Comparison of ENCODE assay signal across 9 cellular contexts in genomic region chr5:154214236-154215106, GRCh38. TPM values are rescaled to one million over a fixed set of nuclear protein-coding genes. Genes with fewer than 3 reads are reported as not detected.
A peak's percentile ranks its signal among the peaks of the same experiment; 100 is the strongest.
DNase-seq lines count a peak whose midpoint lies in the region; ATAC-seq and TF ChIP-seq lines count a peak whose summit lies in the region.
"Had no signal": no experiment of that assay in that cellular context is flagged by ENCODE, and none has a peak within 500 bp of the region (broad histone marks: within the 10 kb centered on the region; RNA-seq: fewer than 3 reads in every experiment).

No MANE protein-coding gene starts in this region.

- H4K20me1 ChIP-seq in OCI-LY3 (ENCODE audit: insufficient read depth, low read length) = no peaks in the 10 kb centered on the region

- H3K27ac ChIP-seq in OCI-LY3 (ENCODE audit: low read length) = peak overlapping the region; percentile 44
- peak overlapping the region in 2 of 4 donors; percentile 39 to 68 for H3K27ac ChIP-seq in gastroesophageal sphincter
- H3K27ac ChIP-seq: KMS-11 had no signal

- no peaks in the 10 kb centered on the region for H3K9me3 ChIP-seq in OCI-LY3 (ENCODE audit: insufficient read depth, low read length)
- H3K9me3 ChIP-seq in gastroesophageal sphincter = no peaks in the 10 kb centered on the region

- H3K36me3 ChIP-seq in OCI-LY3 (replicated peaks; ENCODE audit: low read depth, low read length) (no peaks in the 10 kb centered on the region), gastroesophageal sphincter (peaks cover 0 to under 1% of the 10 kb centered on the region in 2 donors)

- 0 out of 2 replicates have a peak overlapping the region, but pooled peaks have one; percentile 8 for H3K9ac ChIP-seq in OCI-LY3 (ENCODE audit: low read length)
- H3K9ac ChIP-seq: KMS-11 had no signal

- no peak for TF ChIP-seq POLR2A in gastroesophageal sphincter (IDR thresholded peaks at IDR 0.05)

- H2AFZ ChIP-seq in OCI-LY3 (ENCODE audit: low read depth, low read length) = no peak overlapping the region

- peak; percentile 66 for ATAC-seq in GM18517 (IDR thresholded peaks at IDR 0.05; ENCODE audit: unreplicated experiment)
- ATAC-seq in HG02571 (IDR thresholded peaks at IDR 0.05; ENCODE audit: unreplicated experiment) = peak; percentile 77
- peak; percentile 82 for ATAC-seq in gastroesophageal sphincter

- WGBS in gastroesophageal sphincter (ENCODE audit: low coverage in 1 of 2), 2 donors = 28 to 48% methylated on average over 5 of the region's 5 CpGs

- H3K27me3 ChIP-seq in OCI-LY3 (ENCODE audit: low read depth, low read length) (no peaks in the 10 kb centered on the region), gastroesophageal sphincter (no peaks in the 10 kb centered on the region)

- H3K4me1 ChIP-seq in OCI-LY3 (ENCODE audit: low read length) (peaks cover 29% of the 10 kb centered on the region), gastroesophageal sphincter (peaks cover 0 to 41% (median 7%) of the 10 kb centered on the region in 3 donors)

- H3K4me3 ChIP-seq in OCI-LY3 (ENCODE audit: low read length) (peak overlapping the region; percentile 14; the same call in 1 of the 2 replicates), gastroesophageal sphincter (no peak overlapping the region)

- H3K4me2 ChIP-seq in OCI-LY3 (ENCODE audit: low read length) = peak overlapping the region; percentile 60
- H3K4me2 ChIP-seq: KMS-11 had no signal

- TF ChIP-seq CTCF in OCI-LY3 (IDR thresholded peaks at IDR 0.05; ENCODE audit: low read depth, low read length) (no peak), gastroesophageal sphincter (IDR thresholded peaks at IDR 0.05) (no peak)

- no peak for DNase-seq in NCI-H128 (lab: John Stamatoyannopoulos, UW; ENCODE audit: unreplicated experiment)
- DNase-seq in SK-N-DZ (ENCODE audit: low spot score) = no peak
- no peak for DNase-seq in 8988T
- DNase-seq in NCI-H345 treated with DMSO at 0.1 percent for 48 hours (lab: John Stamatoyannopoulos, UW; ENCODE audit: unreplicated experiment) = no peak

- H3K79me2 ChIP-seq in OCI-LY3 (ENCODE audit: low read length) = no peaks in the 10 kb centered on the region

- TF ChIP-seq EP300 in gastroesophageal sphincter (IDR thresholded peaks at IDR 0.05) = no peak

RNA-seq across cellular contexts. Expression of gene GALNT10, which starts 23.9 kb away (rescaled TPM):
- 10 to 100 TPM; 19.1 to 49.1 (median 34.0) TPM for total RNA-seq in gastroesophageal sphincter
- 2.4 TPM in 2 replicates for polyA plus RNA-seq in SK-N-DZ (2014; cell fraction: cytosol; rRNA removed)
- 1.9 and 2.2 TPM in 2 replicates for polyA plus RNA-seq in SK-N-DZ (2014; cell fraction: nucleus; rRNA removed)
